Comparison of ENCODE assay signal across 29 cellular contexts in genomic region chr2:46589381-46589780, GRCh38.
"Had no signal": no experiment of that assay in that cellular context is flagged by ENCODE, and none has a peak within 500 bp of the region (broad histone marks: within the 10 kb centered on the region; RNA-seq: fewer than 3 reads in every experiment).

No MANE protein-coding gene starts in this region.

- H3K27ac ChIP-seq: adrenal gland, SJSA1 had no signal

- H3K27ac Mint-ChIP-seq: activated CD4-positive, alpha-beta memory T cell treated with anti-CD3 and anti-CD28 coated beads for 36 hours; activated CD4-positive, alpha-beta T cell treated with anti-CD3 and anti-CD28 coated beads for 36 hours; activated naive CD4-positive, alpha-beta T cell treated with anti-CD3 and anti-CD28 coated beads for 36 hours; activated naive CD4-positive, alpha-beta T cell treated with anti-CD3 and anti-CD28 coated beads, Interleukin-2, amount 50 U/mL, for 72 hours; activated T-helper 1 cell treated with anti-CD3 and anti-CD28 coated beads, Interleukin-12 subunit alpha, Interleukin-12 subunit beta, Interleukin-2, Interleukin-4 antibody, amounts not matched to agents 30 ng/mL and 10 ng/mL and 1 ng/mL, durations not matched to agents 14 hours and 24 hours and 36 hours; brain; T-helper 1 cell treated with Interleukin-12 subunit alpha and Interleukin-12 subunit beta and Interleukin-4 antibody, amounts not matched to agents 30 μg/mL and 1 μg/mL, for 36 hours; T-helper 2 cell treated with Interferon-gamma antibody and Interleukin-4, amounts not matched to agents 5 μg/mL and 100 μg/mL, for 36 hours; WTC11 had no signal

- ATAC-seq: activated CD4-positive, alpha-beta T cell treated with anti-CD3 and anti-CD28 coated beads for 36 hours; activated CD4-positive, CD25-positive, alpha-beta regulatory T cell treated with anti-CD3 and anti-CD28 coated beads, Interleukin-2, amount 50 U/mL, for 24 hours; activated naive CD4-positive, alpha-beta T cell treated with anti-CD3 and anti-CD28 coated beads, Interleukin-2, amount 50 U/mL, for 72 hours; activated T-cell treated with anti-CD3 and anti-CD28 coated beads, Interleukin-2, amount 50 U/mL, for 4 hours; WTC11 had no signal

- H3K4me2 ChIP-seq: SK-N-SH had no signal

- H3K9me3 Mint-ChIP-seq: activated CD4-positive, alpha-beta memory T cell treated with anti-CD3 and anti-CD28 coated beads for 36 hours; activated naive CD4-positive, alpha-beta T cell treated with anti-CD3 and anti-CD28 coated beads for 36 hours; activated naive CD4-positive, alpha-beta T cell treated with anti-CD3 and anti-CD28 coated beads, Interleukin-2, amount 50 U/mL, for 72 hours; activated T-cell treated with anti-CD3 and anti-CD28 coated beads, Interleukin-2, amount 50 U/mL, for 4 hours; activated T-helper 1 cell treated with anti-CD3 and anti-CD28 coated beads, Interleukin-12 subunit alpha, Interleukin-12 subunit beta, Interleukin-2, Interleukin-4 antibody, amounts not matched to agents 30 ng/mL and 10 ng/mL and 1 ng/mL, durations not matched to agents 14 hours and 24 hours and 36 hours; brain; T-helper 1 cell treated with Interleukin-12 subunit alpha and Interleukin-12 subunit beta and Interleukin-4 antibody, amounts not matched to agents 30 μg/mL and 1 μg/mL, for 36 hours; T-helper 2 cell treated with Interferon-gamma antibody and Interleukin-4, amounts not matched to agents 5 μg/mL and 100 μg/mL, for 36 hours; WTC11 had no signal

- H3K36me3 ChIP-seq: adrenal gland had no signal

- H3K4me1 ChIP-seq: adrenal gland had no signal

- DNase-seq: activated CD4-positive, alpha-beta memory T cell treated with anti-CD3 and anti-CD28 coated beads for 36 hours; activated CD4-positive, alpha-beta T cell treated with anti-CD3 and anti-CD28 coated beads for 36 hours; activated CD4-positive, alpha-beta T cell treated with anti-CD3 and anti-CD28 coated beads, Interleukin-2, amount 50 U/mL, for 1 hour; activated CD8-positive, alpha-beta memory T cell treated with anti-CD3 and anti-CD28 coated beads, Interleukin-2, amount 50 U/mL, for 4 hours; activated gamma-delta T cell treated with Interleukin-2 at 50 U/mL for 16 hours; activated naive CD4-positive, alpha-beta T cell treated with anti-CD3 and anti-CD28 coated beads for 36 hours; activated T-cell treated with anti-CD3 and anti-CD28 coated beads for 4 hours; activated T-cell treated with anti-CD3 and anti-CD28 coated beads, Interleukin-2, amount 50 U/mL, for 4 hours; adrenal gland; central memory CD4-positive, alpha-beta T cell; NCI-H1092 treated with DMSO at 0.1 percent for 48 hours; NCI-H187; NCI-H2029 treated with DMSO at 0.1 percent for 48 hours; NCI-H2107; NCI-H2171; NCI-H510A; NCI-H526; NCI-H748 treated with DMSO at 0.1 percent for 48 hours; NK-92 treated with Interleukin-12 subunit alpha and Interleukin-12 subunit beta, amount 100 ng/mL, for 24 hours; Right ventricle myocardium superior; SK-N-SH had no signal

- H3K4me1 Mint-ChIP-seq: activated CD4-positive, alpha-beta T cell treated with anti-CD3 and anti-CD28 coated beads for 36 hours had no signal

- H3K36me3 Mint-ChIP-seq: activated naive CD4-positive, alpha-beta T cell treated with anti-CD3 and anti-CD28 coated beads, Interleukin-2, amount 50 U/mL, for 72 hours had no signal

- H3K4me3 ChIP-seq: adrenal gland, SJSA1 had no signal

- H3K9me3 ChIP-seq: adrenal gland, SJSA1, SK-N-SH had no signal

- H3K4me3 Mint-ChIP-seq: activated CD4-positive, alpha-beta memory T cell treated with anti-CD3 and anti-CD28 coated beads for 36 hours; activated CD4-positive, alpha-beta T cell treated with anti-CD3 and anti-CD28 coated beads for 36 hours; activated naive CD4-positive, alpha-beta T cell treated with anti-CD3 and anti-CD28 coated beads for 36 hours; activated T-cell treated with anti-CD3 and anti-CD28 coated beads, Interleukin-2, amount 50 U/mL, for 4 hours; activated T-helper 1 cell treated with anti-CD3 and anti-CD28 coated beads, Interleukin-12 subunit alpha, Interleukin-12 subunit beta, Interleukin-2, Interleukin-4 antibody, amounts not matched to agents 30 ng/mL and 10 ng/mL and 1 ng/mL, durations not matched to agents 14 hours and 24 hours and 36 hours; brain; T-helper 1 cell treated with Interleukin-12 subunit alpha and Interleukin-12 subunit beta and Interleukin-4 antibody, amounts not matched to agents 30 μg/mL and 1 μg/mL, for 36 hours; T-helper 2 cell treated with Interferon-gamma antibody and Interleukin-4, amounts not matched to agents 5 μg/mL and 100 μg/mL, for 36 hours; WTC11 had no signal

- H3K9ac ChIP-seq: SK-N-SH had no signal

- H3K27me3 Mint-ChIP-seq: activated CD4-positive, alpha-beta memory T cell treated with anti-CD3 and anti-CD28 coated beads for 36 hours; activated CD4-positive, alpha-beta T cell treated with anti-CD3 and anti-CD28 coated beads for 36 hours; brain had no signal

- H3K27me3 ChIP-seq: adrenal gland, SJSA1 had no signal
